12 cellular contexts compared by ENCODE assay signal in the genomic region with DNA sequence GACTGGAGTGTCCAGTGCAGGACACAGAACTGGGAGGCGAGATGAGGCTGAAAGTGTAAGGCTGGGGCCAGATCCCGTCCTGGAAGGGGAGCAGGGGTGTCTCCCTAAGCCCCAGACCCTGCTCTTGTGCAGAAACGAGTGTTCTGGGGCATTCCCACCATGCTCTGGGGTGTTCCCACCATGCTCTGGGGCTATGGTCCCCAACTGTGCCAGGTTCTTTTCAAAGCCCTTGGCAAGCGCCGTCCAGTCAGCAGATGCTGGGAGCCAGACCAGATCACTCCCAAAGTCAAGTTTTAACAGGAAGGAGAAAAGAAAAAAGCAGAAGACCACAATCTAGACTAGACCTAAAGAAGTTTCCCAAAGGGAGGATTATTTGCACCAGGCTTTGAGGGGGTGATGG. TPM values are rescaled to one million over a fixed set of nuclear protein-coding genes. Genes with fewer than 3 reads are reported as not detected.
DNase-seq lines count a peak whose midpoint lies in the region; TF ChIP-seq lines count a peak whose summit lies in the region.
"Had no signal": no experiment of that assay in that cellular context is flagged by ENCODE, and none has a peak within 500 bp of the region (broad histone marks: within the 10 kb centered on the region; RNA-seq: fewer than 3 reads in every experiment).

No MANE protein-coding gene starts in this region.

- H3K27me3 Mint-ChIP-seq in T-helper 2 cell treated with Interferon-gamma antibody and Interleukin-4, amounts not matched to agents 5 μg/mL and 100 μg/mL, for 36 hours (ENCODE audit: low read depth): no peaks in the 10 kb centered on the region

- H3K27ac ChIP-seq in cingulate gyrus (ENCODE audit: low read depth, low read length) (peak overlapping the region; percentile 88), mesenchymal stem cell (ENCODE audit: low read length, poor library complexity, severe bottlenecking) (no peak overlapping the region), suprapubic skin (peak overlapping the region; percentile 95)
- H3K27ac ChIP-seq: ovary had no signal

- no peak for TF ChIP-seq POLR2A in suprapubic skin (IDR thresholded peaks at IDR 0.05)

- no peak overlapping the region for H3K4ac ChIP-seq in mesenchymal stem cell (ENCODE audit: low read depth in 1 of 2, low read length in 2 of 2)

- H3K18ac ChIP-seq in mesenchymal stem cell (ENCODE audit: low read depth in 1 of 2, low read length in 2 of 2): no peak overlapping the region

- H2BK15ac ChIP-seq in mesenchymal stem cell (ENCODE audit: low read depth, poor library complexity, severe bottlenecking): no peak overlapping the region

- peaks cover 19% of the 10 kb centered on the region for H3K4me1 Mint-ChIP-seq in T-helper 2 cell treated with Interferon-gamma antibody and Interleukin-4, amounts not matched to agents 5 μg/mL and 100 μg/mL, for 36 hours (ENCODE audit: low read depth)

- H3K4me2 ChIP-seq in mesenchymal stem cell (ENCODE audit: low read length, poor library complexity, severe bottlenecking): no peak overlapping the region

- peak overlapping the region; percentile 31 for H3K27ac Mint-ChIP-seq in T-helper 2 cell treated with Interferon-gamma antibody and Interleukin-4, amounts not matched to agents 5 μg/mL and 100 μg/mL, for 36 hours

- H3K4me1 ChIP-seq in mesenchymal stem cell (ENCODE audit: control insufficient read depth, insufficient read depth, low read depth, low read length): peaks cover 36% of the 10 kb centered on the region
- H3K4me1 ChIP-seq in suprapubic skin: peaks cover 38% of the 10 kb centered on the region

- H2BK12ac ChIP-seq in mesenchymal stem cell (ENCODE audit: low read length in 2 of 2): no peak overlapping the region

- no peaks in the 10 kb centered on the region for H3K9me3 Mint-ChIP-seq in T-helper 2 cell treated with Interferon-gamma antibody and Interleukin-4, amounts not matched to agents 5 μg/mL and 100 μg/mL, for 36 hours

- H3K9me3 ChIP-seq in mesenchymal stem cell (ENCODE audit: control insufficient read depth, low read length) (no peaks in the 10 kb centered on the region), suprapubic skin (no peaks in the 10 kb centered on the region)
- H3K9me3 ChIP-seq: ovary had no signal

- H3K4me3 Mint-ChIP-seq in T-helper 2 cell treated with Interferon-gamma antibody and Interleukin-4, amounts not matched to agents 5 μg/mL and 100 μg/mL, for 36 hours: peak overlapping the region; percentile 51

- no peak overlapping the region for H2AFZ ChIP-seq in mesenchymal stem cell (ENCODE audit: low read depth, low read length)

- H3K36me3 ChIP-seq in mesenchymal stem cell (ENCODE audit: control insufficient read depth in 1 of 2, insufficient read depth in 2 of 2, low read depth in 1 of 2, low read length in 2 of 2) (peaks cover 53% of the 10 kb centered on the region in 2 experiments), suprapubic skin (peaks cover 40% of the 10 kb centered on the region)
- H3K36me3 ChIP-seq: ovary had no signal

- no peak for DNase-seq in T-helper 2 cell treated with Interferon-gamma antibody and Interleukin-4, amounts not matched to agents 5 μg/mL and 100 μg/mL, for 36 hours (ENCODE audit: low spot score)
- DNase-seq in T-helper 2 cell: no peak
- DNase-seq in mesenchymal stem cell: no peak
- DNase-seq in suprapubic skin (ENCODE audit: low spot score in 2 of 2): no peak
- no peak for DNase-seq in NCI-H187 treated with DMSO at 0.1 percent for 48 hours (lab: John Stamatoyannopoulos, UW)
- DNase-seq in NCI-H526 treated with DMSO at 0.1 percent for 48 hours (lab: John Stamatoyannopoulos, UW): no peak
- no peak for DNase-seq in NCI-H1105 treated with DMSO at 0.1 percent for 48 hours (lab: John Stamatoyannopoulos, UW)
- DNase-seq: activated effector memory CD4-positive, alpha-beta T cell treated with anti-CD3 and anti-CD28 coated beads, Interleukin-2, amount 50 U/mL, for 16 hours; EL; HCEC 1CT; ovary had no signal

- H3K4me3 ChIP-seq in mesenchymal stem cell (ENCODE audit: insufficient read depth in 1 of 2, low read depth in 1 of 2, low read length in 2 of 2) (peak overlapping the region in 1 of 2 experiments; percentile 97), suprapubic skin (peak overlapping the region; percentile 72)
- H3K4me3 ChIP-seq: ovary had no signal

- peak overlapping the region; percentile 99 for H3K9ac ChIP-seq in mesenchymal stem cell (ENCODE audit: low read length)

- no peak overlapping the region for H3K14ac ChIP-seq in mesenchymal stem cell (ENCODE audit: low read length in 2 of 2)

- no peaks in the 10 kb centered on the region for H3K27me3 ChIP-seq in mesenchymal stem cell (ENCODE audit: control insufficient read depth in 1 of 2, insufficient read depth in 1 of 2, low read length in 2 of 2)
- no peaks in the 10 kb centered on the region for H3K27me3 ChIP-seq in suprapubic skin
- H3K27me3 ChIP-seq: ovary had no signal

- no peak overlapping the region for H4K91ac ChIP-seq in mesenchymal stem cell (ENCODE audit: low read length)

- no peak overlapping the region for H3K23ac ChIP-seq in mesenchymal stem cell (ENCODE audit: low read length in 2 of 2)

- no peak overlapping the region for H2BK120ac ChIP-seq in mesenchymal stem cell (ENCODE audit: low read depth, low read length)

- WGBS in mesenchymal stem cell: over 99% methylated on average over 5 of the region's 5 CpGs
- WGBS in suprapubic skin: 54% methylated on average over 5 of the region's 5 CpGs

- peaks cover 19% of the 10 kb centered on the region for H3K79me1 ChIP-seq in mesenchymal stem cell (replicated peaks; ENCODE audit: low read length, poor library complexity, severe bottlenecking)

- H2AK5ac ChIP-seq in mesenchymal stem cell (ENCODE audit: low read length, severe bottlenecking): peak overlapping the region; percentile 5

- no peak overlapping the region for H4K8ac ChIP-seq in mesenchymal stem cell (ENCODE audit: low read length)

- H3K36me3 Mint-ChIP-seq in T-helper 2 cell treated with Interferon-gamma antibody and Interleukin-4, amounts not matched to agents 5 μg/mL and 100 μg/mL, for 36 hours (ENCODE audit: low read depth): peaks cover 6% of the 10 kb centered on the region

- no peak for TF ChIP-seq EP300 in suprapubic skin (IDR thresholded peaks at IDR 0.05)

- TF ChIP-seq CTCF in suprapubic skin (IDR thresholded peaks at IDR 0.05): no peak

- no peak overlapping the region for H2BK5ac ChIP-seq in mesenchymal stem cell (ENCODE audit: low read depth, low read length, poor library complexity, severe bottlenecking)

RNA-seq across cellular contexts. Expression of gene TAX1BP3, which starts 2.5 kb away (rescaled TPM):
- 119 TPM for polyA plus RNA-seq in mesenchymal stem cell (2013, experiment 1 of 2)
- polyA plus RNA-seq in mesenchymal stem cell (2013, experiment 2 of 2): 117 TPM
- 100 to 1,000 TPM; 103 to 245 (median 202) TPM for total RNA-seq in suprapubic skin

RNA-seq across cellular contexts. Expression of gene EMC6, which starts 2.8 kb away (rescaled TPM):
- polyA plus RNA-seq in mesenchymal stem cell (2013, experiment 1 of 2): 102 TPM
- polyA plus RNA-seq in mesenchymal stem cell (2013, experiment 2 of 2): 107 TPM
- 10 to 100 TPM in 3 of 4 donors, 1 to 10 TPM in 1; 3.3 to 17.6 (median 10.4) TPM for total RNA-seq in suprapubic skin

RNA-seq across cellular contexts. Expression of gene CTNS, which starts 29.3 kb away (rescaled TPM):
- 28.5 TPM for polyA plus RNA-seq in mesenchymal stem cell (2013, experiment 1 of 2)
- 28.1 TPM for polyA plus RNA-seq in mesenchymal stem cell (2013, experiment 2 of 2)
- 10 to 100 TPM; 19.9 to 34.6 (median 26.1) TPM for total RNA-seq in suprapubic skin

RNA-seq across cellular contexts. Expression of gene SHPK, which starts 29.8 kb away (rescaled TPM):
- polyA plus RNA-seq in mesenchymal stem cell (2013, experiment 1 of 2): 7.4 TPM
- polyA plus RNA-seq in mesenchymal stem cell (2013, experiment 2 of 2): 7.5 TPM
- 10 to 100 TPM; 19.0 to 21.9 (median 20.4) TPM for total RNA-seq in suprapubic skin

RNA-seq across cellular contexts. Expression of gene P2RX5, which starts 30.1 kb away (rescaled TPM):
- 0.35 TPM for polyA plus RNA-seq in mesenchymal stem cell (2013, experiment 1 of 2)
- 0.30 TPM for polyA plus RNA-seq in mesenchymal stem cell (2013, experiment 2 of 2)
- total RNA-seq in suprapubic skin: under 1 TPM in 2 of 4 donors, not detected in 2; 0.49 to 0.56 TPM
